ENCODE assay signal across 22 cellular contexts in genomic region chr5:91946870-91947269, GRCh38.
"Had no signal": no experiment of that assay in that cellular context is flagged by ENCODE, and none has a peak within 500 bp of the region (broad histone marks: within the 10 kb centered on the region; RNA-seq: fewer than 3 reads in every experiment).

No MANE protein-coding gene starts in this region.

- H3K4me2 ChIP-seq: KMS-11, SK-N-SH had no signal

- DNase-seq: IMR-90, MV-4-11, NCI-H1048, NCI-H1105, NCI-H1417, NCI-H1436 treated with DMSO at 0.1 percent for 48 hours, NCI-H1694, NCI-H187 treated with DMSO at 0.1 percent for 48 hours, NCI-H2081, NCI-H2107, NCI-H2227 treated with DMSO at 0.1 percent for 48 hours, NCI-H524, NCI-H526 treated with DMSO at 0.1 percent for 48 hours, NCI-H748 treated with DMSO at 0.1 percent for 48 hours, Right ventricle myocardium superior, RPMI8226, SIG-M5, SK-N-SH had no signal

- H3K9me3 ChIP-seq: SJSA1, SK-N-SH had no signal

- H3K27ac ChIP-seq: KMS-11, SJSA1 had no signal

- H3K4me3 ChIP-seq: K562, SJSA1 had no signal

- ATAC-seq: HepG2, K562 had no signal

- H3K36me3 ChIP-seq: SJSA1 had no signal

- H3K9ac ChIP-seq: KMS-11, SK-N-SH had no signal

- H3K4me1 ChIP-seq: SJSA1 had no signal

- H3K27me3 ChIP-seq: SJSA1 had no signal
